In genomic region chr19:50046649-50047503, GRCh38 we compare ENCODE assay signal across 8 cellular contexts. TPM values are rescaled to one million over a fixed set of nuclear protein-coding genes. Genes with fewer than 3 reads are reported as not detected.
DNase-seq lines count a peak whose midpoint lies in the region; ATAC-seq and TF ChIP-seq lines count a peak whose summit lies in the region.

No MANE protein-coding gene starts in this region.

- no peak overlapping the region for H3K27ac Mint-ChIP-seq in brain

- no peaks in the 10 kb centered on the region for H3F3A ChIP-seq in SK-N-SH (replicated peaks; ENCODE audit: insufficient read depth)

- no peak overlapping the region for H2AFZ ChIP-seq in SK-N-SH (ENCODE audit: low read depth)

- DNase-seq in SK-N-SH, result peak; percentile 50
- peak; percentile 55 for DNase-seq in T follicular helper cell (ENCODE audit: low read depth)
- peak in 1 of 3 donors; percentile 30 for DNase-seq in right lobe of liver
- peak; percentile 13 to 35 for DNase-seq in stimulated activated CD8-positive, alpha-beta memory T cell treated with anti-CD3 and anti-CD28 coated beads, Interleukin-2, amount 100 ng/mL, for 1 hour (ENCODE audit: low read depth in 2 of 2)
- no peak for DNase-seq in DMS79 (lab: John Stamatoyannopoulos, UW)

- H3K36me3 Mint-ChIP-seq in brain, result peaks cover 81% of the 10 kb centered on the region

- whole genome bisulfite sequencing in SK-N-SH (ENCODE audit: low lambda C conversion rate), result 62% methylated on average over 13 of the region's 14 CpGs
- 65% methylated on average over 9 of the region's 14 CpGs for WGBS in right lobe of liver (ENCODE audit: insufficient coverage, low coverage, low lambda C conversion rate, missing lambda C conversion rate)

- TF ChIP-seq EP300 in SK-N-SH (IDR thresholded peaks at IDR 0.05; ENCODE audit: borderline replicate concordance in 1 of 2, low read depth in 1 of 2, low read length in 1 of 2), result no peak

- peak; percentile 72 for TF ChIP-seq CTCF in SK-N-SH (IDR thresholded peaks at IDR 0.05)
- peak; percentile 29 to 66 for TF ChIP-seq CTCF in brain (conservative IDR thresholded peaks at IDR 0.05)
- peak; percentile 39 to 53 (median 42) for TF ChIP-seq CTCF in right lobe of liver (IDR thresholded peaks at IDR 0.05)

- H3K9me3 ChIP-seq in SK-N-SH (peaks cover 11% of the 10 kb centered on the region; the same call in 1 of the 2 replicates), right lobe of liver (peaks cover 0 to 33% (median 10%) of the 10 kb centered on the region in 4 donors)

- TF ChIP-seq RAD21 in SK-N-SH (IDR thresholded peaks at IDR 0.05; ENCODE audit: low read length), result peak; percentile 67

- POLR2A ChIA-PET in SK-N-SH (lab: Yijun Ruan, JAX), result interaction anchor here (1.7 kb wide), 1 partner anchor 11 kb away, joined by 3 read pairs; no protein-coding TSS in a partner anchor

- H3K27ac ChIP-seq in SK-N-SH (ENCODE audit: low read depth in 2 of 2, low read length in 1 of 2) (no peak overlapping the region), right lobe of liver (no peak overlapping the region)

- intact Hi-C loops in right lobe of liver (cut with DNase I), result no loop called here

- ATAC-seq in SK-N-SH treated with all-trans-retinoic acid at 6 μM for 48 hours (no peak), right lobe of liver (peak in 1 of 4 donors; percentile 44), HG02623 (IDR thresholded peaks at IDR 0.05; ENCODE audit: unreplicated experiment) (no peak)

- H3K27me3 ChIP-seq in SK-N-SH (ENCODE audit: insufficient read depth) (no peaks in the 10 kb centered on the region), right lobe of liver (no peaks in the 10 kb centered on the region)

- no peaks in the 10 kb centered on the region for H3K79me2 ChIP-seq in SK-N-SH (ENCODE audit: insufficient read depth)

- no peak overlapping the region for H3K4me3 Mint-ChIP-seq in brain

- H3K9me3 Mint-ChIP-seq in brain, result peaks cover 61 to 97% (median 68%) of the 10 kb centered on the region in 5 experiments

- peaks cover 57 to 60% of the 10 kb centered on the region in 2 experiments for H3K36me3 ChIP-seq in SK-N-SH (replicated peaks in 1 of 2; ENCODE audit: control insufficient read depth in 1 of 2, insufficient read depth in 2 of 2, low read length in 1 of 2)
- peaks cover 6 to 44% (median 32%) of the 10 kb centered on the region in 4 donors for H3K36me3 ChIP-seq in right lobe of liver

- no peak overlapping the region for H3K4me3 ChIP-seq in SK-N-SH (ENCODE audit: low read depth in 2 of 2, low read length in 1 of 2)
- no peak overlapping the region for H3K4me3 ChIP-seq in right lobe of liver

- H4K20me1 ChIP-seq in SK-N-SH (ENCODE audit: insufficient read depth), result no peaks in the 10 kb centered on the region

- no peak overlapping the region for H3K9ac ChIP-seq in SK-N-SH

- H3K4me2 ChIP-seq in SK-N-SH, result no peak overlapping the region

- H3K9me2 ChIP-seq in SK-N-SH, result no peaks in the 10 kb centered on the region

- peaks cover 7% of the 10 kb centered on the region for H3K27me3 Mint-ChIP-seq in brain

- peaks cover 17% of the 10 kb centered on the region for H3K4me1 Mint-ChIP-seq in brain

- H3K4me1 ChIP-seq in SK-N-SH (ENCODE audit: control insufficient read depth in 1 of 2, insufficient read depth in 2 of 2, low read depth in 1 of 2, low read length in 1 of 2) (peaks cover 0 to 8% of the 10 kb centered on the region in 2 experiments; a peak in 1 of 4 replicates), right lobe of liver (no peaks in the 10 kb centered on the region)

- no peak for TF ChIP-seq POLR2A in right lobe of liver (IDR thresholded peaks at IDR 0.05)

- CTCF ChIA-PET in SK-N-SH (lab: Yijun Ruan, JAX), result interaction anchor here (0.6 to 1.9 kb wide), 12 partner anchors 9 to 109 kb away, joined by 3 to 8 read pairs (median 3); partner anchors contain the start of genes VRK3 and ZNF473

TF ChIP-seq in SK-N-SH, 30 proteins besides CTCF, POLR2A, EP300 and RAD21:
- TF ChIP-seq USF2 (IDR thresholded peaks at IDR 0.05; ENCODE audit: borderline replicate concordance, low read depth, low read length) (no peak), SMC3 (IDR thresholded peaks at IDR 0.05; ENCODE audit: low read depth, low read length) (peak; percentile 30)
TF ChIP-seq in SK-N-SH: peak in this region for 1.

TF ChIP-seq in SK-N-SH treated with all-trans-retinoic acid at 6 μM for 48 hours, 23 proteins besides CTCF, POLR2A, EP300 and RAD21:
- TF ChIP-seq TSHZ2 (CRISPR knock-in tag; IDR thresholded peaks at IDR 0.05), result no peak
- TF ChIP-seq CSRNP3 (CRISPR knock-in tag; IDR thresholded peaks at IDR 0.05), result no peak
- TF ChIP-seq CSDC2 (CRISPR knock-in tag; IDR thresholded peaks at IDR 0.05), result no peak
- no peak for TF ChIP-seq GLIS3 (CRISPR knock-in tag; IDR thresholded peaks at IDR 0.05)

RNA-seq across cellular contexts. Expression of gene ZNF473, which starts 21.1 kb away (rescaled TPM):
- polyA plus RNA-seq in SK-N-SH (2012; rRNA removed) (5.4 and 5.9 TPM in 2 replicates), brain (ENCODE audit: insufficient read depth, low read depth, low replicate concordance) (8.3 TPM)
- polyA plus RNA-seq in SK-N-SH (2012; cell fraction: cytosol; rRNA removed), result 3.7 and 4.7 TPM in 2 replicates
- 8.2 and 10.7 TPM in 2 replicates for polyA plus RNA-seq in SK-N-SH (2012; cell fraction: nucleus; rRNA removed)
- total RNA-seq in right lobe of liver, result 1 to 10 TPM; 3.1 to 6.0 (median 3.6) TPM

RNA-seq across cellular contexts. Expression of gene VRK3, which starts 21.7 kb away (rescaled TPM):
- polyA plus RNA-seq in SK-N-SH (2012; rRNA removed) (30.3 and 33.5 TPM in 2 replicates), brain (ENCODE audit: insufficient read depth, low read depth, low replicate concordance) (64.8 TPM)
- 19.0 and 25.2 TPM in 2 replicates for polyA plus RNA-seq in SK-N-SH (2012; cell fraction: cytosol; rRNA removed)
- polyA plus RNA-seq in SK-N-SH (2012; cell fraction: nucleus; rRNA removed), result 51.7 and 57.8 TPM in 2 replicates
- 10 to 100 TPM; 29.6 to 44.2 (median 33.0) TPM for total RNA-seq in right lobe of liver
